9 cellular contexts compared by ENCODE assay signal in genomic region chr12:74490390-74491064, GRCh38. TPM values are rescaled to one million over a fixed set of nuclear protein-coding genes. Genes with fewer than 3 reads are reported as not detected.
DNase-seq lines count a peak whose midpoint lies in the region; ATAC-seq lines count a peak whose summit lies in the region.
"Had no signal": no experiment of that assay in that cellular context is flagged by ENCODE, and none has a peak within 500 bp of the region (broad histone marks: within the 10 kb centered on the region; RNA-seq: fewer than 3 reads in every experiment).

No MANE protein-coding gene starts in this region.

- no peak for DNase-seq in activated T-helper 2 cell treated with anti-CD3 and anti-CD28 coated beads, Interferon-gamma antibody, Interleukin-2, Interleukin-4, amounts not matched to agents 10 μg/mL and 5 μg/mL and 100 μg/mL, durations not matched to agents 14 hours and 24 hours and 36 hours (ENCODE audit: low spot score)
- DNase-seq in nucleus accumbens (lab: John Stamatoyannopoulos, UW) (no peak), NCI-H345 (lab: John Stamatoyannopoulos, UW) (no peak), SKM-1 treated with dmso at 0.1 percent for 144 hours (lab: John Stamatoyannopoulos, UW; ENCODE audit: unreplicated experiment) (no peak)
- DNase-seq in activated effector memory CD4-positive, alpha-beta T cell treated with Interleukin-2 at 50 U/mL for 16 hours, result no peak
- DNase-seq: H7 had no signal

- H3K27ac Mint-ChIP-seq in activated T-helper 2 cell treated with anti-CD3 and anti-CD28 coated beads, Interferon-gamma antibody, Interleukin-2, Interleukin-4, amounts not matched to agents 10 μg/mL and 5 μg/mL and 100 μg/mL, durations not matched to agents 14 hours and 24 hours and 36 hours, result no peak overlapping the region

- H3K4me1 Mint-ChIP-seq in activated T-helper 2 cell treated with anti-CD3 and anti-CD28 coated beads, Interferon-gamma antibody, Interleukin-2, Interleukin-4, amounts not matched to agents 10 μg/mL and 5 μg/mL and 100 μg/mL, durations not matched to agents 14 hours and 24 hours and 36 hours (ENCODE audit: low read depth), result no peaks in the 10 kb centered on the region

- intact Hi-C loops in activated T-helper 2 cell treated with anti-CD3 and anti-CD28 coated beads, Interferon-gamma antibody, Interleukin-2, Interleukin-4, amounts not matched to agents 10 μg/mL and 5 μg/mL and 100 μg/mL, durations not matched to agents 14 hours and 24 hours and 36 hours (cut with micrococcal nuclease), result no loop called here

- no peaks in the 10 kb centered on the region for H3K36me3 Mint-ChIP-seq in activated T-helper 2 cell treated with anti-CD3 and anti-CD28 coated beads, Interferon-gamma antibody, Interleukin-2, Interleukin-4, amounts not matched to agents 10 μg/mL and 5 μg/mL and 100 μg/mL, durations not matched to agents 14 hours and 24 hours and 36 hours (ENCODE audit: low read depth)

- peak overlapping the region; percentile 34; the same call in 1 of the 2 replicates for H3K4me3 ChIP-seq in GM08714 (ENCODE audit: low read length)

- peak; percentile 74 for ATAC-seq in GM19397 (IDR thresholded peaks at IDR 0.05; ENCODE audit: unreplicated experiment)
- ATAC-seq in HG03108 (IDR thresholded peaks at IDR 0.05; ENCODE audit: unreplicated experiment), result peak; percentile 83

- H3K9me3 Mint-ChIP-seq in activated T-helper 2 cell treated with anti-CD3 and anti-CD28 coated beads, Interferon-gamma antibody, Interleukin-2, Interleukin-4, amounts not matched to agents 10 μg/mL and 5 μg/mL and 100 μg/mL, durations not matched to agents 14 hours and 24 hours and 36 hours, result no peaks in the 10 kb centered on the region

- H3K27me3 Mint-ChIP-seq in activated T-helper 2 cell treated with anti-CD3 and anti-CD28 coated beads, Interferon-gamma antibody, Interleukin-2, Interleukin-4, amounts not matched to agents 10 μg/mL and 5 μg/mL and 100 μg/mL, durations not matched to agents 14 hours and 24 hours and 36 hours (ENCODE audit: low read depth), result no peaks in the 10 kb centered on the region

- H3K4me3 Mint-ChIP-seq in activated T-helper 2 cell treated with anti-CD3 and anti-CD28 coated beads, Interferon-gamma antibody, Interleukin-2, Interleukin-4, amounts not matched to agents 10 μg/mL and 5 μg/mL and 100 μg/mL, durations not matched to agents 14 hours and 24 hours and 36 hours (ENCODE audit: low read depth), result peak overlapping the region; percentile 37

RNA-seq across cellular contexts. Expression of gene ATXN7L3B, which starts 47.1 kb away (rescaled TPM):
- total RNA-seq in activated T-helper 2 cell treated with anti-CD3 and anti-CD28 coated beads, Interferon-gamma antibody, Interleukin-2, Interleukin-4, amounts not matched to agents 10 μg/mL and 5 μg/mL and 100 μg/mL, durations not matched to agents 14 hours and 24 hours and 36 hours, result 23.8 and 24.3 TPM in 2 replicates
